Comparison of ENCODE assay signal across 24 cellular contexts in genomic region chr4:4608214-4608537, GRCh38.
DNase-seq lines count a peak whose midpoint lies in the region; TF ChIP-seq lines count a peak whose summit lies in the region.
"Had no signal": no experiment of that assay in that cellular context is flagged by ENCODE, and none has a peak within 500 bp of the region (broad histone marks: within the 10 kb centered on the region; RNA-seq: fewer than 3 reads in every experiment).

No MANE protein-coding gene starts in this region.

- H3K4me1 Mint-ChIP-seq in MCF 10A (ENCODE audit: insufficient read depth, unreplicated experiment) (no peaks in the 10 kb centered on the region), mesothelial cell of epicardium (peaks cover 14% of the 10 kb centered on the region)
- H3K4me1 Mint-ChIP-seq: CD4-positive, alpha-beta memory T cell had no signal

- H3K27ac Mint-ChIP-seq in MCF 10A (ENCODE audit: low read depth, unreplicated experiment), result no peak overlapping the region
- peak overlapping the region; percentile 1 for H3K27ac Mint-ChIP-seq in mesothelial cell of epicardium
- H3K27ac Mint-ChIP-seq: CD4-positive, alpha-beta memory T cell had no signal

- dilution Hi-C loops in mammary epithelial cell (cut with HindIII; ENCODE audit: low sequenced_read_pairs), result no loop called here

- H3K9me3 ChIP-seq in mammary epithelial cell (replicated peaks; ENCODE audit: insufficient read depth, low read length), result no peaks in the 10 kb centered on the region
- H3K9me3 ChIP-seq in hepatocyte (ENCODE audit: low read depth), result no peaks in the 10 kb centered on the region
- H3K9me3 ChIP-seq: HAP-1, SJSA1 had no signal

- WGBS in mammary epithelial cell (ENCODE audit: low coverage, missing lambda C conversion rate), result 14% methylated on average over 13 of the region's 13 CpGs
- 80% methylated on average over 13 of the region's 13 CpGs for WGBS in hepatocyte (ENCODE audit: low lambda C conversion rate, missing lambda C conversion rate)

- H3K27me3 Mint-ChIP-seq in MCF 10A (ENCODE audit: insufficient read depth, unreplicated experiment) (no peaks in the 10 kb centered on the region), mesothelial cell of epicardium (ENCODE audit: low read depth) (no peaks in the 10 kb centered on the region)
- H3K27me3 Mint-ChIP-seq: CD4-positive, alpha-beta memory T cell had no signal

- H3K9me3 Mint-ChIP-seq in MCF 10A (ENCODE audit: unreplicated experiment) (no peaks in the 10 kb centered on the region), mesothelial cell of epicardium (peaks cover 3% of the 10 kb centered on the region)

- H3K27ac ChIP-seq in mammary epithelial cell (ENCODE audit: insufficient read depth, low read depth, low read length), result no peak overlapping the region
- H3K27ac ChIP-seq in hepatocyte, result peak overlapping the region; percentile 43
- H3K27ac ChIP-seq: 22Rv1; BLaER1 treated with 17β-estradiol and CSF1 and Interleukin-3, amounts not matched to agents 10 nM and 100 nM; SJSA1 had no signal

- H3K4me1 ChIP-seq in mammary epithelial cell (ENCODE audit: insufficient read depth, low read length) (no peaks in the 10 kb centered on the region), hepatocyte (ENCODE audit: insufficient read depth) (no peaks in the 10 kb centered on the region)
- H3K4me1 ChIP-seq: BLaER1 treated with 17β-estradiol and CSF1 and Interleukin-3, amounts not matched to agents 10 nM and 100 nM; SJSA1 had no signal

- no peak overlapping the region for H3K9ac ChIP-seq in mammary epithelial cell (ENCODE audit: insufficient read depth, low read length)
- H3K9ac ChIP-seq: BLaER1 treated with 17β-estradiol and CSF1 and Interleukin-3, amounts not matched to agents 10 nM and 100 nM had no signal

- intact Hi-C loops in mammary epithelial cell (cut with micrococcal nuclease) (no loop called here), MCF 10A (cut with micrococcal nuclease) (no loop called here)

- H3K36me3 ChIP-seq in mammary epithelial cell (ENCODE audit: insufficient read depth, low read length) (no peaks in the 10 kb centered on the region), hepatocyte (replicated peaks; ENCODE audit: insufficient read depth, low read depth) (no peaks in the 10 kb centered on the region)
- H3K36me3 ChIP-seq: BLaER1 treated with 17β-estradiol and CSF1 and Interleukin-3, amounts not matched to agents 10 nM and 100 nM; HAP-1; SJSA1 had no signal

- POLR2A ChIA-PET in MCF 10A (lab: Yijun Ruan, JAX), result no interaction called here

- CTCF ChIA-PET in mammary epithelial cell (lab: Charles Lee; ENCODE audit: low non-redundant PET), result no interaction called here
- CTCF ChIA-PET in MCF 10A (lab: Yijun Ruan, JAX), result interaction anchor here (0.5 to 0.6 kb wide), 3 partner anchors 34 to 868 kb away, joined by 3 to 4 read pairs (median 3); no protein-coding TSS in a partner anchor

- H3K4me3 ChIP-seq in mammary epithelial cell (replicated peaks in 1 of 3; ENCODE audit: insufficient read depth in 1 of 3, low read depth in 2 of 3, low read length in 3 of 3) (no peak overlapping the region), hepatocyte (no peak overlapping the region)
- H3K4me3 ChIP-seq: BLaER1 treated with 17β-estradiol and CSF1 and Interleukin-3, amounts not matched to agents 10 nM and 100 nM; HAP-1; SJSA1 had no signal

- H3K9me2 ChIP-seq in hepatocyte (replicated peaks; ENCODE audit: insufficient read depth), result no peaks in the 10 kb centered on the region

- TF ChIP-seq CTCF in mammary epithelial cell (conservative IDR thresholded peaks at IDR 0.05 in 1 of 2, IDR thresholded peaks at IDR 0.05 in 1 of 2; ENCODE audit: extremely low read depth in 1 of 2, insufficient read depth in 1 of 2, low read depth in 1 of 2, low read length in 2 of 2) (no peak), MCF 10A (IDR thresholded peaks at IDR 0.05; ENCODE audit: unreplicated experiment) (no peak), hepatocyte (IDR thresholded peaks at IDR 0.05; ENCODE audit: poor library complexity) (no peak), mesothelial cell of epicardium (IDR thresholded peaks at IDR 0.05; ENCODE audit: unreplicated experiment) (no peak)

- BruUV-seq in mammary epithelial cell (replicated peaks; lab: Mats Ljungman, UMichigan), result no TSS peak
- BruUV-seq in MCF 10A (replicated peaks; lab: Mats Ljungman, UMichigan), result no TSS peak

- H2AFZ ChIP-seq in mammary epithelial cell (ENCODE audit: low read depth, low read length), result peak overlapping the region; percentile 39
- H2AFZ ChIP-seq in hepatocyte, result no peak overlapping the region

- H3K79me2 ChIP-seq in mammary epithelial cell (ENCODE audit: insufficient read depth, low read length) (no peaks in the 10 kb centered on the region), hepatocyte (no peaks in the 10 kb centered on the region)

- H4K20me1 ChIP-seq in mammary epithelial cell (ENCODE audit: insufficient read depth, low read length) (no peaks in the 10 kb centered on the region), hepatocyte (ENCODE audit: insufficient read depth, poor library complexity, severe bottlenecking) (no peaks in the 10 kb centered on the region)
- H4K20me1 ChIP-seq: BLaER1 treated with 17β-estradiol and CSF1 and Interleukin-3, amounts not matched to agents 10 nM and 100 nM had no signal

- no peaks in the 10 kb centered on the region for H3K27me3 ChIP-seq in mammary epithelial cell (ENCODE audit: insufficient read depth, low read length)
- no peaks in the 10 kb centered on the region for H3K27me3 ChIP-seq in hepatocyte
- H3K27me3 ChIP-seq: BLaER1 treated with 17β-estradiol and CSF1 and Interleukin-3, amounts not matched to agents 10 nM and 100 nM; SJSA1 had no signal

- DNase-seq in mammary epithelial cell (no peak), MCF 10A (ENCODE audit: unreplicated experiment) (no peak), hepatocyte (ENCODE audit: low spot score) (no peak), mesothelial cell of epicardium (ENCODE audit: low spot score in 2 of 2, unreplicated experiment in 2 of 2) (no peak), putamen (ENCODE audit: low spot score) (peak; percentile 70), NCI-H2081 (lab: John Stamatoyannopoulos, UW) (no peak), NCI-H1930 (lab: John Stamatoyannopoulos, UW) (no peak)
- no peak for DNase-seq in stimulated activated CD4-positive, alpha-beta T cell treated with anti-CD3 and anti-CD28 coated beads, Interleukin-4, amount 100 ng/mL, for 1 hour
- DNase-seq: ACHN; Calu3; CD4-positive, alpha-beta memory T cell; DMS153; GDM1; KG1; NCI-H1092 treated with DMSO at 0.1 percent for 48 hours; NCI-H1436 treated with DMSO at 0.1 percent for 48 hours; NCI-H2029 treated with DMSO at 0.1 percent for 48 hours; NCI-H2171; NCI-H524 treated with DMSO at 0.1 percent for 48 hours; NCI-H82 had no signal

- H3K4me2 ChIP-seq in mammary epithelial cell (ENCODE audit: insufficient read depth, low read depth, low read length) (peak overlapping the region; percentile 4), hepatocyte (no peak overlapping the region)
- H3K4me2 ChIP-seq: BLaER1 treated with 17β-estradiol and CSF1 and Interleukin-3, amounts not matched to agents 10 nM and 100 nM had no signal

- in situ Hi-C loops in mammary epithelial cell (cut with MboI; ENCODE audit: low sequenced_read_pairs in 2 of 2), result no loop called here

- H3K4me3 Mint-ChIP-seq in MCF 10A (ENCODE audit: unreplicated experiment), result no peak overlapping the region
- no peak overlapping the region for H3K4me3 Mint-ChIP-seq in mesothelial cell of epicardium
- H3K4me3 Mint-ChIP-seq: CD4-positive, alpha-beta memory T cell had no signal

- H3K36me3 Mint-ChIP-seq in MCF 10A (ENCODE audit: insufficient read depth, unreplicated experiment) (peaks cover 4% of the 10 kb centered on the region), mesothelial cell of epicardium (peaks cover 2% of the 10 kb centered on the region)
